ENCODE assay signal across 10 cellular contexts in genomic region chr1:120941836-120942222, GRCh38. TPM values are rescaled to one million over a fixed set of nuclear protein-coding genes. Genes with fewer than 3 reads are reported as not detected.
A peak's percentile ranks its signal among the peaks of the same experiment; 100 is the strongest.
DNase-seq lines count a peak whose midpoint lies in the region; ATAC-seq and TF ChIP-seq lines count a peak whose summit lies in the region.
"Not testable (repeated sequence)": the region's sequence is repeated elsewhere in the genome, so short reads cannot be mapped to it uniquely, and the experiment has no call there.
"Had no signal": no experiment of that assay in that cellular context is flagged by ENCODE, and none has a peak within 500 bp of the region (broad histone marks: within the 10 kb centered on the region; RNA-seq: fewer than 3 reads in every experiment).

No MANE protein-coding gene starts in this region.

- H3K9me3 ChIP-seq in iPS-18a (ENCODE audit: control insufficient read depth, low read depth, low read length), result not testable (repeated sequence)

- peak overlapping the region; percentile 88 to 92 for H3K4me3 Mint-ChIP-seq in effector memory CD8-positive, alpha-beta T cell
- peak overlapping the region; percentile 89 for H3K4me3 Mint-ChIP-seq in nephron progenitor cell
- H3K4me3 Mint-ChIP-seq in stimulated activated naive CD8-positive, alpha-beta T cell treated with anti-CD3 and anti-CD28 coated beads, Interleukin-15, Interleukin-2, amounts not matched to agents 100 ng/mL and 50 ng/mL, for 24 hours, result peak overlapping the region; percentile 85

- H3K27ac ChIP-seq in C4-2B (peak overlapping the region; percentile 44; the same call in 1 of the 2 replicates), HL-60 (replicated peaks) (peak overlapping the region; percentile 99)
- not testable (repeated sequence) for H3K27ac ChIP-seq in iPS-18a (ENCODE audit: low read length)

- not testable (repeated sequence) for H3K36me3 Mint-ChIP-seq in activated naive CD4-positive, alpha-beta T cell treated with anti-CD3 and anti-CD28 coated beads, Interleukin-2, amount 50 U/mL, for 72 hours; nephron progenitor cell (ENCODE audit: low read depth); stimulated activated naive CD8-positive, alpha-beta T cell treated with anti-CD3 and anti-CD28 coated beads, Interleukin-15, Interleukin-2, amounts not matched to agents 100 ng/mL and 50 ng/mL, for 24 hours (ENCODE audit: low read depth)
- H3K36me3 Mint-ChIP-seq in effector memory CD8-positive, alpha-beta T cell (ENCODE audit: insufficient read depth), result peaks cover 19% of the 10 kb centered on the region

- not testable (repeated sequence) for H3K9me3 Mint-ChIP-seq in activated naive CD4-positive, alpha-beta T cell treated with anti-CD3 and anti-CD28 coated beads, Interleukin-2, amount 50 U/mL, for 72 hours; effector memory CD8-positive, alpha-beta T cell; nephron progenitor cell; stimulated activated naive CD8-positive, alpha-beta T cell treated with anti-CD3 and anti-CD28 coated beads, Interleukin-15, Interleukin-2, amounts not matched to agents 100 ng/mL and 50 ng/mL, for 24 hours

- not testable (repeated sequence) for H3K27me3 ChIP-seq in HL-60 (ENCODE audit: insufficient read depth, poor library complexity, severe bottlenecking); iPS-18a (ENCODE audit: control insufficient read depth, insufficient read depth, low read length)

- not testable (repeated sequence) for TF ChIP-seq CTCF in C4-2B (conservative IDR thresholded peaks at IDR 0.05); HL-60 (IDR thresholded peaks at IDR 0.05; ENCODE audit: insufficient read depth, low read length); nephron progenitor cell (IDR thresholded peaks at IDR 0.05)

- peak overlapping the region; percentile 86 for H3K9ac ChIP-seq in iPS-18a (ENCODE audit: low read length)

- H3K4me3 ChIP-seq in HL-60 (replicated peaks; ENCODE audit: insufficient read depth, low read length) (0 out of 2 replicates have a peak overlapping the region, but pooled peaks have one; percentile 2), iPS-18a (ENCODE audit: low read length) (peak overlapping the region; percentile 58)

- not testable (repeated sequence) for H3K36me3 ChIP-seq in iPS-18a (ENCODE audit: control insufficient read depth, low read depth, low read length)

- H3K27me3 Mint-ChIP-seq in effector memory CD8-positive, alpha-beta T cell; nephron progenitor cell (ENCODE audit: low read depth, poor library complexity); stimulated activated naive CD8-positive, alpha-beta T cell treated with anti-CD3 and anti-CD28 coated beads, Interleukin-15, Interleukin-2, amounts not matched to agents 100 ng/mL and 50 ng/mL, for 24 hours: not testable (repeated sequence)

- peak overlapping the region; percentile 98 to 100 for H3K27ac Mint-ChIP-seq in activated naive CD4-positive, alpha-beta T cell treated with anti-CD3 and anti-CD28 coated beads, Interleukin-2, amount 50 U/mL, for 72 hours
- peak overlapping the region; percentile 99 to 100 for H3K27ac Mint-ChIP-seq in effector memory CD8-positive, alpha-beta T cell
- peak overlapping the region; percentile 99 for H3K27ac Mint-ChIP-seq in nephron progenitor cell
- peak overlapping the region; percentile 100 for H3K27ac Mint-ChIP-seq in stimulated activated naive CD8-positive, alpha-beta T cell treated with anti-CD3 and anti-CD28 coated beads, Interleukin-15, Interleukin-2, amounts not matched to agents 100 ng/mL and 50 ng/mL, for 24 hours

- peaks cover 15 to 16% of the 10 kb centered on the region in 2 donors for H3K4me1 Mint-ChIP-seq in effector memory CD8-positive, alpha-beta T cell (ENCODE audit: low read depth in 2 of 2)
- H3K4me1 Mint-ChIP-seq in nephron progenitor cell, result peaks cover 27% of the 10 kb centered on the region
- peaks cover 23% of the 10 kb centered on the region for H3K4me1 Mint-ChIP-seq in stimulated activated naive CD8-positive, alpha-beta T cell treated with anti-CD3 and anti-CD28 coated beads, Interleukin-15, Interleukin-2, amounts not matched to agents 100 ng/mL and 50 ng/mL, for 24 hours (ENCODE audit: low read depth)

- not testable (repeated sequence) for H3K4me1 ChIP-seq in iPS-18a (ENCODE audit: control insufficient read depth, low read depth, low read length)

- DNase-seq in HL-60 (ENCODE audit: low read depth in 1 of 2, low spot score in 1 of 2); activated naive CD4-positive, alpha-beta T cell treated with anti-CD3 and anti-CD28 coated beads, Interleukin-2, amount 50 U/mL, for 72 hours (ENCODE audit: low spot score in 2 of 2); nephron progenitor cell: not testable (repeated sequence)
- DNase-seq in T-helper 22 cell (ENCODE audit: low read depth), result peak; percentile 24
- DNase-seq in effector memory CD8-positive, alpha-beta T cell, result peak in 1 of 3 experiments; percentile 17

- ATAC-seq in activated naive CD4-positive, alpha-beta T cell treated with anti-CD3 and anti-CD28 coated beads, Interleukin-2, amount 50 U/mL, for 72 hours, result peak; percentile 1 to 22
- peak; percentile 26 for ATAC-seq in effector memory CD8-positive, alpha-beta T cell (replicated peaks)

RNA-seq across cellular contexts. Expression of gene PPIAL4A, which starts 52.3 kb away (rescaled TPM):
- not detected for total RNA-seq in activated naive CD4-positive, alpha-beta T cell treated with anti-CD3 and anti-CD28 coated beads, Interleukin-2, amount 50 U/mL, for 72 hours
- total RNA-seq: left colon, RPMI7951 had no signal
